In genomic region chr9:132769895-132770774, GRCh38 we compare ENCODE assay signal across 8 cellular contexts.
DNase-seq lines count a peak whose midpoint lies in the region; ATAC-seq and TF ChIP-seq lines count a peak whose summit lies in the region.

No MANE protein-coding gene starts in this region.

- peak; percentile 66 for DNase-seq in RPMI7951 (ENCODE audit: low read depth)
- peak; percentile 77 for DNase-seq in activated naive CD4-positive, alpha-beta T cell treated with anti-CD3 and anti-CD28 coated beads for 36 hours
- DNase-seq in glutamatergic neuron, result peak; percentile 35
- DNase-seq in osteoblast (ENCODE audit: insufficient read length, low spot score, missing footprints), result peak; percentile 96
- no peak for DNase-seq in thoracic aorta (ENCODE audit: low spot score)
- no peak for DNase-seq in NCI-H446 treated with DMSO at 0.1 percent for 48 hours (lab: John Stamatoyannopoulos, UW)

- ATAC-seq in GM18498 (IDR thresholded peaks at IDR 0.05; ENCODE audit: unreplicated experiment) (peak; percentile 71), HG03108 (IDR thresholded peaks at IDR 0.05; ENCODE audit: unreplicated experiment) (peak; percentile 48), thoracic aorta (ENCODE audit: insufficient number of reproducible peaks, low FRiP score, low read depth) (no peak)

- H3K9me3 Mint-ChIP-seq in activated naive CD4-positive, alpha-beta T cell treated with anti-CD3 and anti-CD28 coated beads for 36 hours, result peaks cover 9% of the 10 kb centered on the region
- H3K9me3 Mint-ChIP-seq in glutamatergic neuron (ENCODE audit: unreplicated experiment), result peaks cover 11% of the 10 kb centered on the region

- no peaks in the 10 kb centered on the region for H4K20me1 ChIP-seq in osteoblast (ENCODE audit: insufficient read depth, low read length)

- CTCF ChIA-PET in activated naive CD4-positive, alpha-beta T cell treated with anti-CD3 and anti-CD28 coated beads for 36 hours (lab: Charles Lee), result interaction anchor here (0.9 to 2.3 kb wide), 4 partner anchors 12 to 238 kb away, joined by 3 to 6 read pairs (median 4); no protein-coding TSS in a partner anchor

- no peaks in the 10 kb centered on the region for H3K36me3 ChIP-seq in osteoblast (ENCODE audit: insufficient read depth, low read length)
- no peaks in the 10 kb centered on the region for H3K36me3 ChIP-seq in thoracic aorta

- H3K4me1 ChIP-seq in osteoblast (ENCODE audit: insufficient read depth, low read length), result no peaks in the 10 kb centered on the region
- peaks cover 3 to 11% of the 10 kb centered on the region in 2 donors for H3K4me1 ChIP-seq in thoracic aorta (ENCODE audit: control insufficient read depth in 1 of 2, low read depth in 2 of 2)

- peaks cover 7% of the 10 kb centered on the region for H3K27me3 ChIP-seq in osteoblast (ENCODE audit: insufficient read depth, low read length)
- H3K27me3 ChIP-seq in thoracic aorta (replicated peaks; ENCODE audit: insufficient read depth), result no peaks in the 10 kb centered on the region

- H3K27ac ChIP-seq in osteoblast (ENCODE audit: low read depth, low read length), result peak overlapping the region; percentile 94
- H3K27ac ChIP-seq in thoracic aorta, result peak overlapping the region; percentile 67 to 68

- peak overlapping the region; percentile 100 for H3K4me2 ChIP-seq in osteoblast (ENCODE audit: insufficient read depth, low read length)

- peak overlapping the region; percentile 99 for H3K4me3 ChIP-seq in osteoblast (ENCODE audit: insufficient read depth, low read length)
- peak overlapping the region; percentile 95 for H3K4me3 ChIP-seq in thoracic aorta

- no peaks in the 10 kb centered on the region for H3K27me3 Mint-ChIP-seq in activated naive CD4-positive, alpha-beta T cell treated with anti-CD3 and anti-CD28 coated beads for 36 hours (ENCODE audit: low read depth)
- peaks cover 7% of the 10 kb centered on the region for H3K27me3 Mint-ChIP-seq in glutamatergic neuron (ENCODE audit: unreplicated experiment)

- peaks cover 13% of the 10 kb centered on the region for H3K4me1 Mint-ChIP-seq in activated naive CD4-positive, alpha-beta T cell treated with anti-CD3 and anti-CD28 coated beads for 36 hours (ENCODE audit: low read depth)
- peaks cover 3% of the 10 kb centered on the region for H3K4me1 Mint-ChIP-seq in glutamatergic neuron (ENCODE audit: low read depth, unreplicated experiment)

- intact Hi-C loops in activated naive CD4-positive, alpha-beta T cell treated with anti-CD3 and anti-CD28 coated beads for 36 hours (cut with micrococcal nuclease), result loop anchor here (2.0 to 10.0 kb wide), 4 partner anchors 31 to 365 kb away; partner anchors contain the start of genes GTF3C4, TSC1 and TTF1

- H3K79me2 ChIP-seq in osteoblast (ENCODE audit: insufficient read depth, low read length), result no peaks in the 10 kb centered on the region

- H2AFZ ChIP-seq in osteoblast (ENCODE audit: low read length), result peak overlapping the region; percentile 88

- H3K36me3 Mint-ChIP-seq in activated naive CD4-positive, alpha-beta T cell treated with anti-CD3 and anti-CD28 coated beads for 36 hours (ENCODE audit: low read depth), result no peaks in the 10 kb centered on the region
- peaks cover 18% of the 10 kb centered on the region for H3K36me3 Mint-ChIP-seq in glutamatergic neuron (ENCODE audit: unreplicated experiment)

- H3K9me3 ChIP-seq in osteoblast (ENCODE audit: low read depth, low read length) (no peaks in the 10 kb centered on the region), thoracic aorta (no peaks in the 10 kb centered on the region)

- H3K27ac Mint-ChIP-seq in activated naive CD4-positive, alpha-beta T cell treated with anti-CD3 and anti-CD28 coated beads for 36 hours, result peak overlapping the region; percentile 89
- H3K27ac Mint-ChIP-seq in glutamatergic neuron (ENCODE audit: unreplicated experiment), result peak overlapping the region; percentile 59

- peak overlapping the region; percentile 88 for H3K4me3 Mint-ChIP-seq in activated naive CD4-positive, alpha-beta T cell treated with anti-CD3 and anti-CD28 coated beads for 36 hours
- peak overlapping the region; percentile 95 for H3K4me3 Mint-ChIP-seq in glutamatergic neuron (ENCODE audit: unreplicated experiment)

- TF ChIP-seq CTCF in glutamatergic neuron (IDR thresholded peaks at IDR 0.05; ENCODE audit: partially characterized antibody, unreplicated experiment) (no peak), osteoblast (IDR thresholded peaks at IDR 0.05; ENCODE audit: extremely low read depth, low read depth, low read length) (no peak), thoracic aorta (IDR thresholded peaks at IDR 0.05) (no peak)

Comparison
In these comparisons a context has a peak if more than half of its experiments do, and no peak if none do; other contexts are left out.
1. DNase-seq: peak in RPMI7951 (single experiment), activated naive CD4-positive, alpha-beta T cell treated with anti-CD3 and anti-CD28 coated beads for 36 hours (single experiment), glutamatergic neuron (single experiment) and osteoblast (single experiment); none in thoracic aorta (single experiment) and NCI-H446 treated with DMSO at 0.1 percent for 48 hours (single experiment).